12 cellular contexts compared by ENCODE assay signal in the genomic region with DNA sequence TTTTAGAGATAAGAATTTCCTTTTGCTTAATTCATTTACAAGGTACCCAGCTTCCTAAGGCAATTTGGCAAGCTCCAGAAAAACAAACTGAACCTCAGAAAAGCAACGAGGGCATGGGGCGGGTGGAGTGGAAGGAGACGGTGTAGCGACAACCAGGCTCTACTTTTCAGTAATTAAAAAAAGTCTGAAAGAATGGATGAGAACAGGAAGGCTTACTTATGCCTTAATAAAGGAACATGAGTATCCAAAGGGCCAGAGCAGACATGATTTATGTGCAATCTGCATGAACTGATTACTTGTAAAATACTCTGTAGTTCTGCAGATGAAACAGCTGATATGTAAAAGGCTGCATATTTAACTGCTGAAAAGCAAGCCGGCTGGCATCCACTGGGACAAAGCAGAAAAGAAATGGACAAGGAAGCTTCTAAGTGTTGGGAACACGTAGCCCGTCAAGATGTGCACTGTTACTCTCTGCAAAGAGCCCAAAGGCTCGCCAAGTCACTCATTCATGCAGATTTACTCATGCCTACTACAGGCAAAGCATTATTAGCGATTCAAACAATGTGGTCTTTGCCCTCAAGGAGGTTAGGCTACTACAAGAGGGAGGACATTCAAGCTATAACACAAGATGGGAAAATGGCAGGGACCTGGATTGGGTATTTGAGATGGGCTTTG. TPM values are rescaled to one million over a fixed set of nuclear protein-coding genes. Genes with fewer than 3 reads are reported as not detected.
DNase-seq lines count a peak whose midpoint lies in the region; ATAC-seq, FAIRE-seq and TF ChIP-seq lines count a peak whose summit lies in the region.
"Had no signal": no experiment of that assay in that cellular context is flagged by ENCODE, and none has a peak within 500 bp of the region (broad histone marks: within the 10 kb centered on the region; RNA-seq: fewer than 3 reads in every experiment).

No MANE protein-coding gene starts in this region.

- 33 to 47% (median 41%) methylated on average over 9 of the region's 9 CpGs for WGBS in adrenal gland, 4 donors

- intact Hi-C loops in adrenal gland (cut with DNase I), result no loop called here

- H3K4me1 Mint-ChIP-seq in GM23338, result peaks cover 31% of the 10 kb centered on the region
- peaks cover 51% of the 10 kb centered on the region for H3K4me1 Mint-ChIP-seq in activated T-helper 17 cell treated with anti-CD3 and anti-CD28 coated beads, Interleukin-2, amount 50 U/mL, for 72 hours
- H3K4me1 Mint-ChIP-seq in memory B cell, result peaks cover 18% of the 10 kb centered on the region

- POLR2A ChIA-PET in BJ (lab: Charles Lee), result interaction anchor here (0.6 kb wide), 1 partner anchor 10 kb away, joined by 3 read pairs; no protein-coding TSS in a partner anchor

- H3K4me3 Mint-ChIP-seq in GM23338, result no peak overlapping the region
- peak overlapping the region; percentile 57 for H3K4me3 Mint-ChIP-seq in activated T-helper 17 cell treated with anti-CD3 and anti-CD28 coated beads, Interleukin-2, amount 50 U/mL, for 72 hours
- H3K4me3 Mint-ChIP-seq in memory B cell, result peak overlapping the region; percentile 28

- no peak overlapping the region for H3K4me2 ChIP-seq in GM23338

- H3K36me3 Mint-ChIP-seq in GM23338 (ENCODE audit: low read depth), result peaks cover 12% of the 10 kb centered on the region
- H3K36me3 Mint-ChIP-seq in activated T-helper 17 cell treated with anti-CD3 and anti-CD28 coated beads, Interleukin-2, amount 50 U/mL, for 72 hours (ENCODE audit: low read depth), result peaks cover 83% of the 10 kb centered on the region
- H3K36me3 Mint-ChIP-seq in memory B cell, result peaks cover 8% of the 10 kb centered on the region

- no peak for TF ChIP-seq POLR2A in adrenal gland (IDR thresholded peaks at IDR 0.05)

- ATAC-seq in GM23338, result no peak
- no peak for ATAC-seq in activated T-helper 17 cell treated with anti-CD3 and anti-CD28 coated beads, Interleukin-2, amount 50 U/mL, for 72 hours (replicated peaks)
- ATAC-seq in memory B cell (ENCODE audit: low read depth), result no peak
- ATAC-seq in GM21737 (IDR thresholded peaks at IDR 0.05; ENCODE audit: unreplicated experiment), result no peak
- no peak for ATAC-seq in HG02870 (IDR thresholded peaks at IDR 0.05; ENCODE audit: unreplicated experiment)
- ATAC-seq: left lung had no signal

- TF ChIP-seq CTCF in BJ (IDR thresholded peaks at IDR 0.05; ENCODE audit: insufficient read depth, low read depth, low read length), result no peak
- no peak for TF ChIP-seq CTCF in GM23338 (conservative IDR thresholded peaks at IDR 0.05; ENCODE audit: low read depth in 2 of 2)
- no peak for TF ChIP-seq CTCF in adrenal gland (IDR thresholded peaks at IDR 0.05)

- no peak for FAIRE-seq in HTR-8/SVneo (lab: Jason Lieb, UNC)
- FAIRE-seq: G401.6 had no signal

- CTCF ChIA-PET in BJ (lab: Yijun Ruan, JAX), result interaction anchor here (1.2 to 1.3 kb wide), 2 partner anchors 14 to 22 kb away, joined by 4 to 5 read pairs; no protein-coding TSS in a partner anchor

- H3K9me3 ChIP-seq in adrenal gland (replicated peaks in 1 of 3), result no peaks in the 10 kb centered on the region
- H3K9me3 ChIP-seq: left lung had no signal

- peak; percentile 73 for DNase-seq in BJ (ENCODE audit: low read depth)
- no peak for DNase-seq in GM23338 (ENCODE audit: low spot score)
- DNase-seq in memory B cell (ENCODE audit: low spot score in 2 of 2), result no peak
- no peak for DNase-seq in HTR-8/SVneo (ENCODE audit: insufficient read length, low spot score)
- DNase-seq in adrenal gland, result no peak
- DNase-seq: left lung, NCI-H1436 treated with DMSO at 0.1 percent for 48 hours, NCI-H510A treated with DMSO at 0.1 percent for 48 hours had no signal

- no peaks in the 10 kb centered on the region for H4K20me1 ChIP-seq in GM23338 (replicated peaks; ENCODE audit: insufficient read depth)

- H3K4me1 ChIP-seq in GM23338 (ENCODE audit: insufficient read depth), result peaks cover 29% of the 10 kb centered on the region
- H3K4me1 ChIP-seq in adrenal gland (replicated peaks in 1 of 2), result peaks cover 0 to 12% of the 10 kb centered on the region in 2 donors

- no peaks in the 10 kb centered on the region for H3F3A ChIP-seq in GM23338 (replicated peaks; ENCODE audit: low read depth)

- H3K27ac ChIP-seq in GM23338 (ENCODE audit: low read depth) (no peak overlapping the region), adrenal gland (peak overlapping the region in 1 of 5 donors; percentile 51)
- H3K27ac ChIP-seq: left lung had no signal

- no peaks in the 10 kb centered on the region for H3K79me2 ChIP-seq in GM23338 (replicated peaks; ENCODE audit: insufficient read depth)

- H3K9me3 Mint-ChIP-seq in GM23338 (peaks cover 12% of the 10 kb centered on the region), memory B cell (peaks cover 4% of the 10 kb centered on the region)
- H3K9me3 Mint-ChIP-seq in activated T-helper 17 cell treated with anti-CD3 and anti-CD28 coated beads, Interleukin-2, amount 50 U/mL, for 72 hours, result peaks cover under 1% of the 10 kb centered on the region

- H3K9me2 ChIP-seq in GM23338 (ENCODE audit: insufficient read depth), result peaks cover 3% of the 10 kb centered on the region; the same call in 1 of the 2 replicates

- H3K4me3 ChIP-seq in BJ (ENCODE audit: low read depth, low read length) (no peak overlapping the region), GM23338 (no peak overlapping the region), adrenal gland (no peak overlapping the region)
- H3K4me3 ChIP-seq: left lung had no signal

- H3K27me3 Mint-ChIP-seq in GM23338 (ENCODE audit: insufficient read depth, low read depth, poor library complexity) (peaks cover 3% of the 10 kb centered on the region), memory B cell (peaks cover 11% of the 10 kb centered on the region)
- no peaks in the 10 kb centered on the region for H3K27me3 Mint-ChIP-seq in activated T-helper 17 cell treated with anti-CD3 and anti-CD28 coated beads, Interleukin-2, amount 50 U/mL, for 72 hours

- H3K27me3 ChIP-seq in BJ (ENCODE audit: control insufficient read depth, insufficient read depth, low read length), result no peaks in the 10 kb centered on the region
- no peaks in the 10 kb centered on the region for H3K27me3 ChIP-seq in GM23338 (ENCODE audit: insufficient read depth)
- no peaks in the 10 kb centered on the region for H3K27me3 ChIP-seq in adrenal gland
- H3K27me3 ChIP-seq: left lung had no signal

- peaks cover 4% of the 10 kb centered on the region for H3K36me3 ChIP-seq in BJ (ENCODE audit: control insufficient read depth, insufficient read depth, low read length)
- peaks cover 3% of the 10 kb centered on the region; the same call in 1 of the 2 replicates for H3K36me3 ChIP-seq in GM23338 (ENCODE audit: insufficient read depth)
- no peaks in the 10 kb centered on the region for H3K36me3 ChIP-seq in adrenal gland (replicated peaks in 1 of 2)

- 0 out of 2 replicates have a peak overlapping the region, but pooled peaks have one; percentile 1 for H2AFZ ChIP-seq in GM23338

- H3K27ac Mint-ChIP-seq in GM23338 (no peak overlapping the region), memory B cell (no peak overlapping the region)
- peak overlapping the region; percentile 79 for H3K27ac Mint-ChIP-seq in activated T-helper 17 cell treated with anti-CD3 and anti-CD28 coated beads, Interleukin-2, amount 50 U/mL, for 72 hours

TF ChIP-seq in GM23338, 12 proteins besides CTCF, POLR2A, EP300 and RAD21:
- no peak for TF ChIP-seq STAT1 (IDR thresholded peaks at IDR 0.05; ENCODE audit: unreplicated experiment)
- TF ChIP-seq NANOG (IDR thresholded peaks at IDR 0.05; ENCODE audit: borderline replicate concordance), result no peak
- no peak for TF ChIP-seq CREB1 (CRISPR knock-in tag; IDR thresholded peaks at IDR 0.05; ENCODE audit: low read depth)
- no peak for TF ChIP-seq ZNF114 (CRISPR knock-in tag; IDR thresholded peaks at IDR 0.05)

RNA-seq across cellular contexts. Expression of gene RFTN1, which starts 18.5 kb away (rescaled TPM):
- polyA plus RNA-seq in BJ (2011; rRNA removed), result 42.1 and 49.0 TPM in 2 replicates
- 37.1 and 45.5 TPM in 2 replicates for polyA minus RNA-seq in BJ (2011; rRNA and poly(A)+ RNA removed)
- total RNA-seq in GM23338 (2014; rRNA removed; shearing (Covaris generic)), result 6.8 and 7.2 TPM in 2 replicates
- 3.3 and 4.6 TPM in 2 replicates for polyA plus RNA-seq in GM23338 (2016; fragmentation: Nextera tagmentation; extraction: Ambion mirVana)
- total RNA-seq in activated T-helper 17 cell treated with anti-CD3 and anti-CD28 coated beads, Interleukin-2, amount 50 U/mL, for 72 hours, result 100 to 1,000 TPM; 112 to 139 TPM
- total RNA-seq in adrenal gland, result 10 to 100 TPM in 6 of 8 donors, 1 to 10 TPM in 2; 8.3 to 35.7 (median 23.3) TPM
- polyA plus RNA-seq in adrenal gland, result 10 to 100 TPM; 10.3 to 15.6 (median 11.8) TPM
